19 cellular contexts compared by ENCODE assay signal in the genomic region with DNA sequence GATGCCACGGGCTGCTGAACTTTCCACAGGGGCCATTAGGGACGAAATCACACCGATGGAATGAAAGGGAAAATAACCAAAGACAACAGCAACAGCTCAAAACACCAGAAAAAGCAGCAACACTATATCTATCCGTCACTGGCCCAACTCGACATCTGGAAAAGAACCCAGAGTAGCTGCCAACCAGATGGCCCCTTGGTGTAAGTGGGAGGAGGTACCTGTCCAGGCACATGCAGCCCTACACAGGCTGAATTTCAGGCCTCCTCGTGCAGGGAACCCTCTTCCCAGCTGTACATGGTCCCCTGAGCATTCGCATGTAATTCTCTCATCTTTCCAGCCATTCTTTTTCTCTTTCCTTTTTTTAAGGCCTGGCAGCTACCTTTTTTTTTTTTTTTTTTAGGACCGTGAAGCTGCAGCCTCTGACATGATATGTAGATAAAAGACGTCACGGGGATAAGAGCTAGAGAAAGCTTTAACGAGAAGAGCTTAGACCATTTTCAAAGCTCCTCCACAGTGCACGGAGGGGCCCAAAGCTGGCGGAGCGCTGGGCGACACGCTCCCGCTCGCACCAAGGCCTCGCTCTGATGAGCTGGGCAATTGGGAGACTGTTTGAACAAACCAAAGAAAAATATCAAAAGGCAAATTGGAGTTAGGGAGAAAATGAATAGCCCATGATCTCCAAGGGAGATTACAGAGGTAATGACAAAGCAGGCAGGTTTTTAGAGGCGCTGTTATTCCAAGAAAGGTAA.
DNase-seq lines count a peak whose midpoint lies in the region; ATAC-seq and TF ChIP-seq lines count a peak whose summit lies in the region.
"Had no signal": no experiment of that assay in that cellular context is flagged by ENCODE, and none has a peak within 500 bp of the region (broad histone marks: within the 10 kb centered on the region; RNA-seq: fewer than 3 reads in every experiment).

No MANE protein-coding gene starts in this region.

- ATAC-seq in left ventricle myocardium superior (no peak), GM18505 (IDR thresholded peaks at IDR 0.05; ENCODE audit: unreplicated experiment) (no peak)
- ATAC-seq: CD8-positive, alpha-beta T cell; K562; PC-3 had no signal

- H3K27ac ChIP-seq in right atrium auricular region (peak overlapping the region; percentile 76 to 90), dorsolateral prefrontal cortex (no peak overlapping the region)
- H3K27ac ChIP-seq: BLaER1 treated with 17β-estradiol and CSF1 and Interleukin-3, amounts not matched to agents 10 nM and 100 nM; RWPE1; SJCRH30 had no signal

- no peak overlapping the region for H3K4me3 ChIP-seq in right atrium auricular region
- H3K4me3 ChIP-seq in dorsolateral prefrontal cortex: no peak overlapping the region
- H3K4me3 ChIP-seq: BLaER1 treated with 17β-estradiol and CSF1 and Interleukin-3, amounts not matched to agents 10 nM and 100 nM; K562; SJCRH30 had no signal

- H3K36me3 ChIP-seq in right atrium auricular region: no peaks in the 10 kb centered on the region
- H3K36me3 ChIP-seq: BLaER1 treated with 17β-estradiol and CSF1 and Interleukin-3, amounts not matched to agents 10 nM and 100 nM; SJCRH30 had no signal

- intact Hi-C loops in left ventricle myocardium superior (cut with micrococcal nuclease): loop anchor here (10.0 kb wide), 1 partner anchor 111 kb away; no protein-coding TSS in a partner anchor
- intact Hi-C loops in dorsolateral prefrontal cortex (cut with DNase I): no loop called here

- H3K27me3 ChIP-seq in right atrium auricular region: no peaks in the 10 kb centered on the region
- H3K27me3 ChIP-seq in dorsolateral prefrontal cortex: no peaks in the 10 kb centered on the region
- H3K27me3 ChIP-seq: BLaER1 treated with 17β-estradiol and CSF1 and Interleukin-3, amounts not matched to agents 10 nM and 100 nM; SJCRH30 had no signal

- TF ChIP-seq CTCF in right atrium auricular region (IDR thresholded peaks at IDR 0.05): no peak
- no peak for TF ChIP-seq CTCF in dorsolateral prefrontal cortex (IDR thresholded peaks at IDR 0.05 in 54 of 56, conservative IDR thresholded peaks at IDR 0.05 in 2 of 56; ENCODE audit: low read depth in 1 of 56, partially characterized antibody in 56 of 56)

- no peak for DNase-seq in right atrium auricular region (ENCODE audit: low spot score)
- DNase-seq in left ventricle myocardium superior: no peak
- DNase-seq in NCI-H2171 treated with DMSO at 0.1 percent for 48 hours (lab: John Stamatoyannopoulos, UW): peak; percentile 86
- DNase-seq in left kidney (ENCODE audit: low read depth, low spot score): peak; percentile 31
- DNase-seq in activated CD8-positive, alpha-beta memory T cell treated with anti-CD3 and anti-CD28 coated beads, Interleukin-2, amount 50 U/mL, for 4 hours: no peak
- DNase-seq in dorsolateral prefrontal cortex: no peak
- DNase-seq: CD8-positive, alpha-beta T cell; DND-41; NCI-H1105 treated with DMSO at 0.1 percent for 48 hours; NCI-H1930; NCI-H510A; NCI-H82; PC-3; SJCRH30; SW 1271 had no signal

- no peak for TF ChIP-seq POLR2A in GM18505 (IDR thresholded peaks at IDR 0.05; ENCODE audit: borderline replicate concordance, extremely low read depth, insufficient read depth, insufficient read length)

- no peaks in the 10 kb centered on the region for H3K9me3 ChIP-seq in right atrium auricular region
- H3K9me3 ChIP-seq: BLaER1 treated with 17β-estradiol and CSF1 and Interleukin-3, amounts not matched to agents 10 nM and 100 nM; SJCRH30 had no signal

- peaks cover 0 to 34% of the 10 kb centered on the region in 2 donors for H3K4me1 ChIP-seq in right atrium auricular region
- H3K4me1 ChIP-seq: BLaER1 treated with 17β-estradiol and CSF1 and Interleukin-3, amounts not matched to agents 10 nM and 100 nM; SJCRH30 had no signal

Comparison
In these comparisons a context has a peak if more than half of its experiments do, and no peak if none do; other contexts are left out.
1. DNase-seq: peak in NCI-H2171 treated with DMSO at 0.1 percent for 48 hours (single experiment) and left kidney (single experiment); none in right atrium auricular region (single experiment), left ventricle myocardium superior (single experiment), activated CD8-positive, alpha-beta memory T cell treated with anti-CD3 and anti-CD28 coated beads, Interleukin-2, amount 50 U/mL, for 4 hours (single experiment) and dorsolateral prefrontal cortex (0 of 10).
2. H3K27ac ChIP-seq: peak in right atrium auricular region (2 of 2); none in dorsolateral prefrontal cortex (0 of 59).